In the genomic region with DNA sequence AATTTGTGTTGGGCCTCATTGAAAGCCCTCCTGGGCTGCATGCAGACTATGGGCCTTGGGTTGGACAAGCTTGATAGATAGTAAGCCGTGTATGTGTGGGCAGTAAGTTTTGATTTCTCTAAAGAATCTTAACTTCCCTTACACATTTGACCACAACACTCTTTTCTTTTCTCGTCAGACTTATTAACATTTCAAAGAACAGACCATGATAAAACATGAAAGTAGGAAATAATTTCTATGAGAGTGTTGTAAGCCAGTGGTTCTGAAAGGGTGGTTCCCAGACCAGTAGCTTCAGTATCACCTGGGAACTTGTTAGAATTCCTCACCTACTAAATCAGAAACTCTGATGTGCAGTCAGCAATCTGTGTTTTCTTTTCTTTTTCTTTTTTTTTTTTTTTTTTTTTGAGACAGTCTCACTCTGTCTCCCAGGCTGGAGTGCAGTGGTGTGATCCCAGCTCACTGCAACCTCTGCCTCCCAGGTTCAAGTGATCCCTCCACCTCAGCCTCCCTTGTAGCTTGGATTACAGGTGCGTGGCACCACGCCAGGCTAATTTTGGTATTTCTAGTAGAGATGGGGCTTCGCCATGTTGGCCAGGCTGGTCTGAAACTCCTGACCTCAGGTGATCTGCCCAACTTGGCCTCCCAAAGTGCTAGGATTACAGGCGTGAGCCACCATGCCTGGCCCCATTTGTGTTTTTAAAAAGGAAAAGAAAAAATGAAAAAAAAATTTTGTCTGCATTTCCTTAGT, we compare ENCODE assay signal across 11 cellular contexts. TPM values are rescaled to one million over a fixed set of nuclear protein-coding genes. Genes with fewer than 3 reads are reported as not detected.
DNase-seq lines count a peak whose midpoint lies in the region; ATAC-seq and TF ChIP-seq lines count a peak whose summit lies in the region.
"Had no signal": no experiment of that assay in that cellular context is flagged by ENCODE, and none has a peak within 500 bp of the region (broad histone marks: within the 10 kb centered on the region; RNA-seq: fewer than 3 reads in every experiment).

No MANE protein-coding gene starts in this region.

- TF ChIP-seq CTCF in endodermal cell (conservative IDR thresholded peaks at IDR 0.05) (no peak), testis (IDR thresholded peaks at IDR 0.05) (no peak)

- intact Hi-C loops in testis (cut with DNase I; ENCODE audit: low total_unique reads): no loop called here

- H3K4me3 ChIP-seq in endodermal cell (ENCODE audit: low read length): peak overlapping the region; percentile 43
- H3K4me3 ChIP-seq in testis: no peak overlapping the region

- TF ChIP-seq POLR2A in testis (IDR thresholded peaks at IDR 0.05): no peak

- ATAC-seq in GM21528 (IDR thresholded peaks at IDR 0.05; ENCODE audit: low FRiP score, unreplicated experiment) (peak; percentile 77), HG03159 (IDR thresholded peaks at IDR 0.05; ENCODE audit: unreplicated experiment) (peak; percentile 62), left lobe of liver (no peak)
- ATAC-seq: effector memory CD8-positive, alpha-beta T cell; T-helper 17 cell had no signal

- peak; percentile 17 for DNase-seq in activated CD8-positive, alpha-beta memory T cell treated with anti-CD3 and anti-CD28 coated beads for 24 hours
- DNase-seq in activated CD8-positive, alpha-beta memory T cell treated with anti-CD3 and anti-CD28 coated beads, Interleukin-2, amount 50 U/mL, for 48 hours: no peak
- DNase-seq in endodermal cell (no peak), testis (no peak), left lobe of liver (ENCODE audit: low spot score) (no peak), GF-D8 (lab: John Stamatoyannopoulos, UW) (no peak)
- DNase-seq: activated naive CD4-positive, alpha-beta T cell treated with anti-CD3 and anti-CD28 coated beads, Interleukin-2, amount 10 ng/mL, durations not matched to agents 7 days and 5 days; effector memory CD8-positive, alpha-beta T cell; T-helper 17 cell had no signal

- H3K4me1 Mint-ChIP-seq in endodermal cell: peaks cover 10% of the 10 kb centered on the region

- H3K36me3 Mint-ChIP-seq in endodermal cell (ENCODE audit: low read depth): no peaks in the 10 kb centered on the region
- H3K36me3 Mint-ChIP-seq: activated naive CD4-positive, alpha-beta T cell treated with anti-CD3 and anti-CD28 coated beads, Interleukin-2, amount 10 ng/mL, durations not matched to agents 7 days and 5 days had no signal

- no peak overlapping the region for H3K9ac ChIP-seq in endodermal cell (ENCODE audit: extremely low read depth, low read length, poor library complexity, severe bottlenecking)

- H3K36me3 ChIP-seq in endodermal cell (ENCODE audit: control insufficient read depth, insufficient read depth, low read length): no peaks in the 10 kb centered on the region
- H3K36me3 ChIP-seq in testis (ENCODE audit: low read depth, missing control alignments): no peaks in the 10 kb centered on the region

- peaks cover 4% of the 10 kb centered on the region for H3K27me3 Mint-ChIP-seq in endodermal cell (ENCODE audit: insufficient read depth)

- no peak overlapping the region for H3K4me3 Mint-ChIP-seq in endodermal cell
- H3K4me3 Mint-ChIP-seq: activated naive CD4-positive, alpha-beta T cell treated with anti-CD3 and anti-CD28 coated beads, Interleukin-2, amount 10 ng/mL, durations not matched to agents 7 days and 5 days; effector memory CD8-positive, alpha-beta T cell; T-helper 17 cell had no signal

- WGBS in endodermal cell (ENCODE audit: insufficient coverage in 1 of 2, insufficient read length in 1 of 2), 2 experiments: 94 to 100% methylated on average over 4 of the region's 6 CpGs
- WGBS in testis, 2 donors: 85 to 91% methylated on average over 6 of the region's 6 CpGs

- H3K9me3 ChIP-seq in endodermal cell (ENCODE audit: control insufficient read depth, low read length): peaks cover 20% of the 10 kb centered on the region
- H3K9me3 ChIP-seq in testis: no peaks in the 10 kb centered on the region

- H3K27ac ChIP-seq in endodermal cell (ENCODE audit: low read depth, low read length) (no peak overlapping the region), testis (no peak overlapping the region)

- H3K27me3 ChIP-seq in endodermal cell (ENCODE audit: control insufficient read depth, insufficient read depth, low read length, poor library complexity, severe bottlenecking) (no peaks in the 10 kb centered on the region), testis (no peaks in the 10 kb centered on the region)

- peaks cover 9% of the 10 kb centered on the region for H3K4me1 ChIP-seq in endodermal cell (ENCODE audit: control insufficient read depth, insufficient read depth, low read length)
- H3K4me1 ChIP-seq in testis: no peaks in the 10 kb centered on the region

- no peak overlapping the region for H3K27ac Mint-ChIP-seq in endodermal cell
- H3K27ac Mint-ChIP-seq: effector memory CD8-positive, alpha-beta T cell; T-helper 17 cell had no signal

- peaks cover 35% of the 10 kb centered on the region for H3K9me3 Mint-ChIP-seq in endodermal cell
- H3K9me3 Mint-ChIP-seq: activated naive CD4-positive, alpha-beta T cell treated with anti-CD3 and anti-CD28 coated beads, Interleukin-2, amount 10 ng/mL, durations not matched to agents 7 days and 5 days; effector memory CD8-positive, alpha-beta T cell had no signal

RNA-seq across cellular contexts. Expression of a gene that starts 20.0 kb away (rescaled TPM):
- 10 to 100 TPM; 70.6 to 76.1 TPM for total RNA-seq in endodermal cell
- polyA plus RNA-seq in endodermal cell (2013, experiment 1 of 2): 22.7 TPM
- 22.9 TPM for polyA plus RNA-seq in endodermal cell (2013, experiment 2 of 2)
- total RNA-seq in testis: 1 to 10 TPM; 2.1 to 7.5 TPM
- 6.0 TPM for polyA plus RNA-seq in testis (ENCODE audit: insufficient read depth, low read depth, low replicate concordance)
- total RNA-seq in left lobe of liver: 1.9 TPM

RNA-seq across cellular contexts. Expression of a gene that starts 44.8 kb away (rescaled TPM):
- total RNA-seq in endodermal cell: 10 to 100 TPM; 16.5 to 17.4 TPM
- 22.9 TPM for polyA plus RNA-seq in endodermal cell (2013, experiment 1 of 2)
- polyA plus RNA-seq in endodermal cell (2013, experiment 2 of 2): 21.8 TPM
- total RNA-seq in testis: 10 to 100 TPM; 39.3 to 41.8 TPM
- polyA plus RNA-seq in testis (ENCODE audit: insufficient read depth, low read depth, low replicate concordance): 69.7 TPM
- 16.0 TPM for total RNA-seq in left lobe of liver

Comparison
In these comparisons a context has a peak if more than half of its experiments do, and no peak if none do; other contexts are left out.
1. RNA of a gene that starts 20.0 kb away (total RNA-seq): 70.6 to 76.1 TPM in endodermal cell; 2.1 to 7.5 TPM in testis and 1.9 TPM in left lobe of liver (single experiment); every median in the first group is over 4 times any median in the second.